Comparison of ENCODE assay signal across 25 cellular contexts in genomic region chr2:3305952-3306351, GRCh38.
DNase-seq lines count a peak whose midpoint lies in the region; ATAC-seq and TF ChIP-seq lines count a peak whose summit lies in the region.
"Had no signal": no experiment of that assay in that cellular context is flagged by ENCODE, and none has a peak within 500 bp of the region (broad histone marks: within the 10 kb centered on the region; RNA-seq: fewer than 3 reads in every experiment).

No MANE protein-coding gene starts in this region.

- H3K36me3 ChIP-seq in MM.1S (replicated peaks; ENCODE audit: insufficient read depth, low read length): no peaks in the 10 kb centered on the region
- H3K36me3 ChIP-seq: Peyer's patch, SJSA1, vagina had no signal

- no peak overlapping the region for H3K9ac ChIP-seq in MM.1S (ENCODE audit: low read length)

- TF ChIP-seq CTCF in chondrocyte (IDR thresholded peaks at IDR 0.05): no peak
- TF ChIP-seq CTCF in MM.1S (IDR thresholded peaks at IDR 0.05; ENCODE audit: low read length): no peak

- no peaks in the 10 kb centered on the region for H3K79me2 ChIP-seq in MM.1S (ENCODE audit: low read length)

- H3K9me2 ChIP-seq in MM.1S (replicated peaks; ENCODE audit: insufficient read depth, low read length): no peaks in the 10 kb centered on the region

- H2AFZ ChIP-seq in MM.1S (ENCODE audit: low read length): no peak overlapping the region

- no peak overlapping the region for H3K4me2 ChIP-seq in MM.1S (ENCODE audit: low read depth, low read length)
- H3K4me2 ChIP-seq: A549 had no signal

- peak overlapping the region; percentile 24 for H3K27ac Mint-ChIP-seq in activated naive CD8-positive, alpha-beta T cell treated with anti-CD3 and anti-CD28 coated beads, Interleukin-2, amount 50 U/mL, for 24 hours
- no peak overlapping the region for H3K27ac Mint-ChIP-seq in activated naive CD8-positive, alpha-beta T cell treated with anti-CD3 and anti-CD28 coated beads for 36 hours
- H3K27ac Mint-ChIP-seq in chondrocyte (ENCODE audit: unreplicated experiment): no peak overlapping the region
- peak overlapping the region; percentile 16 for H3K27ac Mint-ChIP-seq in stimulated activated naive B cell treated with anti-CD40 and anti-IgM and Interleukin-4, amounts not matched to agents 10 μg/mL and 1 μg/mL and 100 μg/mL, for 72 hours
- H3K27ac Mint-ChIP-seq: activated CD4-positive, alpha-beta T cell treated with anti-CD3 and anti-CD28 coated beads, Interleukin-2, amount 10 ng/mL, durations not matched to agents 24 days and 14 days; activated T-helper 2 cell treated with anti-CD3 and anti-CD28 coated beads, Interferon-gamma antibody, Interleukin-2, Interleukin-4, amounts not matched to agents 10 μg/mL and 5 μg/mL and 100 μg/mL, durations not matched to agents 14 hours and 24 hours and 36 hours; B cell; mesothelial cell of epicardium had no signal

- H4K20me1 ChIP-seq in MM.1S (ENCODE audit: insufficient read depth, low read length): no peaks in the 10 kb centered on the region

- H3K27ac ChIP-seq in MM.1S (ENCODE audit: low read length): no peak overlapping the region
- H3K27ac ChIP-seq: A549, foreskin keratinocyte, Peyer's patch, SJSA1, vagina had no signal

- no peak for DNase-seq in activated naive CD8-positive, alpha-beta T cell treated with anti-CD3 and anti-CD28 coated beads, Interleukin-2, amount 50 U/mL, for 24 hours
- no peak for DNase-seq in activated naive CD8-positive, alpha-beta T cell treated with anti-CD3 and anti-CD28 coated beads for 36 hours
- DNase-seq in chondrocyte (ENCODE audit: low spot score) (peak; percentile 25), mucosa of gallbladder (ENCODE audit: low spot score) (peak; percentile 19), MM.1S (no peak), cerebellar cortex (ENCODE audit: low spot score) (no peak)
- DNase-seq in stimulated activated naive B cell treated with anti-CD40 and anti-IgM and Interleukin-4, amounts not matched to agents 10 μg/mL and 1 μg/mL and 100 μg/mL, for 72 hours: no peak
- DNase-seq: activated CD4-positive, alpha-beta T cell treated with anti-CD3 and anti-CD28 coated beads, Interleukin-2, amount 10 ng/mL, durations not matched to agents 24 days and 14 days; effector memory CD4-positive, alpha-beta T cell; foreskin keratinocyte; left cardiac atrium; MV-4-11; NCI-H2171; NCI-H524 treated with DMSO at 0.1 percent for 48 hours; substantia nigra; T-helper 2 cell had no signal

- H3K9me3 ChIP-seq in MM.1S (replicated peaks; ENCODE audit: insufficient read depth, low read length): no peaks in the 10 kb centered on the region
- H3K9me3 ChIP-seq: A549, Peyer's patch, SJSA1, vagina had no signal

- no peaks in the 10 kb centered on the region for H3K9me3 Mint-ChIP-seq in activated naive CD8-positive, alpha-beta T cell treated with anti-CD3 and anti-CD28 coated beads, Interleukin-2, amount 50 U/mL, for 24 hours
- no peaks in the 10 kb centered on the region for H3K9me3 Mint-ChIP-seq in activated naive CD8-positive, alpha-beta T cell treated with anti-CD3 and anti-CD28 coated beads for 36 hours
- no peaks in the 10 kb centered on the region for H3K9me3 Mint-ChIP-seq in chondrocyte (ENCODE audit: low read depth)
- no peaks in the 10 kb centered on the region for H3K9me3 Mint-ChIP-seq in stimulated activated naive B cell treated with anti-CD40 and anti-IgM and Interleukin-4, amounts not matched to agents 10 μg/mL and 1 μg/mL and 100 μg/mL, for 72 hours
- H3K9me3 Mint-ChIP-seq: activated CD4-positive, alpha-beta T cell treated with anti-CD3 and anti-CD28 coated beads, Interleukin-2, amount 10 ng/mL, durations not matched to agents 24 days and 14 days; activated T-helper 2 cell treated with anti-CD3 and anti-CD28 coated beads, Interferon-gamma antibody, Interleukin-2, Interleukin-4, amounts not matched to agents 10 μg/mL and 5 μg/mL and 100 μg/mL, durations not matched to agents 14 hours and 24 hours and 36 hours had no signal

- H3K27me3 Mint-ChIP-seq in activated naive CD8-positive, alpha-beta T cell treated with anti-CD3 and anti-CD28 coated beads, Interleukin-2, amount 50 U/mL, for 24 hours: no peaks in the 10 kb centered on the region
- no peaks in the 10 kb centered on the region for H3K27me3 Mint-ChIP-seq in activated naive CD8-positive, alpha-beta T cell treated with anti-CD3 and anti-CD28 coated beads for 36 hours
- no peaks in the 10 kb centered on the region for H3K27me3 Mint-ChIP-seq in chondrocyte (ENCODE audit: low read depth)
- H3K27me3 Mint-ChIP-seq in stimulated activated naive B cell treated with anti-CD40 and anti-IgM and Interleukin-4, amounts not matched to agents 10 μg/mL and 1 μg/mL and 100 μg/mL, for 72 hours: no peaks in the 10 kb centered on the region
- H3K27me3 Mint-ChIP-seq: activated CD4-positive, alpha-beta T cell treated with anti-CD3 and anti-CD28 coated beads, Interleukin-2, amount 10 ng/mL, durations not matched to agents 24 days and 14 days; B cell had no signal

- H3F3A ChIP-seq in MM.1S (ENCODE audit: insufficient read depth, low read length): no peaks in the 10 kb centered on the region

- H3K4me3 Mint-ChIP-seq in activated naive CD8-positive, alpha-beta T cell treated with anti-CD3 and anti-CD28 coated beads, Interleukin-2, amount 50 U/mL, for 24 hours: no peak overlapping the region
- no peak overlapping the region for H3K4me3 Mint-ChIP-seq in activated naive CD8-positive, alpha-beta T cell treated with anti-CD3 and anti-CD28 coated beads for 36 hours
- H3K4me3 Mint-ChIP-seq in chondrocyte (ENCODE audit: unreplicated experiment): no peak overlapping the region
- H3K4me3 Mint-ChIP-seq in stimulated activated naive B cell treated with anti-CD40 and anti-IgM and Interleukin-4, amounts not matched to agents 10 μg/mL and 1 μg/mL and 100 μg/mL, for 72 hours: no peak overlapping the region
- H3K4me3 Mint-ChIP-seq: activated CD4-positive, alpha-beta T cell treated with anti-CD3 and anti-CD28 coated beads, Interleukin-2, amount 10 ng/mL, durations not matched to agents 24 days and 14 days; B cell; mesothelial cell of epicardium had no signal

- peaks cover 2% of the 10 kb centered on the region for H3K36me3 Mint-ChIP-seq in activated naive CD8-positive, alpha-beta T cell treated with anti-CD3 and anti-CD28 coated beads, Interleukin-2, amount 50 U/mL, for 24 hours (ENCODE audit: low read depth)
- peaks cover 7% of the 10 kb centered on the region for H3K36me3 Mint-ChIP-seq in activated naive CD8-positive, alpha-beta T cell treated with anti-CD3 and anti-CD28 coated beads for 36 hours
- H3K36me3 Mint-ChIP-seq in chondrocyte (ENCODE audit: low read depth): no peaks in the 10 kb centered on the region
- peaks cover 43 to 60% of the 10 kb centered on the region in 2 donors for H3K36me3 Mint-ChIP-seq in stimulated activated naive B cell treated with anti-CD40 and anti-IgM and Interleukin-4, amounts not matched to agents 10 μg/mL and 1 μg/mL and 100 μg/mL, for 72 hours

- H3K4me1 Mint-ChIP-seq in activated naive CD8-positive, alpha-beta T cell treated with anti-CD3 and anti-CD28 coated beads, Interleukin-2, amount 50 U/mL, for 24 hours: peaks cover 7% of the 10 kb centered on the region
- peaks cover 16% of the 10 kb centered on the region for H3K4me1 Mint-ChIP-seq in activated naive CD8-positive, alpha-beta T cell treated with anti-CD3 and anti-CD28 coated beads for 36 hours
- H3K4me1 Mint-ChIP-seq in chondrocyte (ENCODE audit: low read depth): peaks cover 15% of the 10 kb centered on the region
- H3K4me1 Mint-ChIP-seq in stimulated activated naive B cell treated with anti-CD40 and anti-IgM and Interleukin-4, amounts not matched to agents 10 μg/mL and 1 μg/mL and 100 μg/mL, for 72 hours: peaks cover 24 to 44% of the 10 kb centered on the region in 2 donors

- no peak overlapping the region for H3K4me3 ChIP-seq in MM.1S (ENCODE audit: low read length)
- H3K4me3 ChIP-seq: A549, Peyer's patch, SJSA1, vagina had no signal

- ATAC-seq in activated naive CD8-positive, alpha-beta T cell treated with anti-CD3 and anti-CD28 coated beads, Interleukin-2, amount 50 U/mL, for 24 hours: no peak
- ATAC-seq in stimulated activated naive B cell treated with anti-CD40 and anti-IgM and Interleukin-4, amounts not matched to agents 10 μg/mL and 1 μg/mL and 100 μg/mL, for 72 hours (replicated peaks): no peak
- ATAC-seq in GM18868 (IDR thresholded peaks at IDR 0.05; ENCODE audit: unreplicated experiment): no peak
- ATAC-seq: A549, esophagus mucosa, foreskin keratinocyte, left cardiac atrium had no signal

- H3K4me1 ChIP-seq in MM.1S (ENCODE audit: low read length): no peaks in the 10 kb centered on the region
- H3K4me1 ChIP-seq: foreskin keratinocyte, vagina had no signal

- H3K27me3 ChIP-seq in MM.1S (replicated peaks; ENCODE audit: insufficient read depth, low read length): no peaks in the 10 kb centered on the region
- H3K27me3 ChIP-seq: foreskin keratinocyte, Peyer's patch, SJSA1, vagina had no signal

Comparison
In these comparisons a context has a peak if more than half of its experiments do, and no peak if none do; other contexts are left out.
1. H3K27ac Mint-ChIP-seq: peak in activated naive CD8-positive, alpha-beta T cell treated with anti-CD3 and anti-CD28 coated beads, Interleukin-2, amount 50 U/mL, for 24 hours (single experiment) and stimulated activated naive B cell treated with anti-CD40 and anti-IgM and Interleukin-4, amounts not matched to agents 10 μg/mL and 1 μg/mL and 100 μg/mL, for 72 hours (single experiment); none in activated naive CD8-positive, alpha-beta T cell treated with anti-CD3 and anti-CD28 coated beads for 36 hours (single experiment) and chondrocyte (single experiment).
2. DNase-seq: peak in chondrocyte (single experiment) and mucosa of gallbladder (single experiment); none in activated naive CD8-positive, alpha-beta T cell treated with anti-CD3 and anti-CD28 coated beads, Interleukin-2, amount 50 U/mL, for 24 hours (single experiment), activated naive CD8-positive, alpha-beta T cell treated with anti-CD3 and anti-CD28 coated beads for 36 hours (single experiment), stimulated activated naive B cell treated with anti-CD40 and anti-IgM and Interleukin-4, amounts not matched to agents 10 μg/mL and 1 μg/mL and 100 μg/mL, for 72 hours (single experiment), MM.1S (single experiment) and cerebellar cortex (single experiment).